29 cellular contexts compared by ENCODE assay signal in the genomic region with DNA sequence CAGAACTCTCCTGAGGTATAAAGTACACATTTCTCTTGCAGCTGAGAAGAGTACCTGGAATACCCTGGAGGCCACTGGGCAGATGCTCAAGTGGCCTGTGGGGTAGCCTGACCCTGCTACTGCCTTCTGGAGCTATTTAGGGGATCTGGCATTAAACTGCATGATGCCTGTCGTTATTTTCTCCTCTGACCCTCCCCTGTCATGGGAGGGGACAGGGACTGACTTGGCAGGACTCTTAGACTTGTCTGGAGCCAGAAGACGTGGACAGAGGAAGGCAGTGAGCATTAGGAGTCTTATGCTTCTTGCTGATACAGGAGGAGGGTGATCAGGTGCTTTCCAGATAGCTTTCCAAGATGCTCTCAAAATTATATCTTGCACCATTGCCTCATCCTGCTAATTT. TPM values are rescaled to one million over a fixed set of nuclear protein-coding genes. Genes with fewer than 3 reads are reported as not detected.
"Had no signal": no experiment of that assay in that cellular context is flagged by ENCODE, and none has a peak within 500 bp of the region (broad histone marks: within the 10 kb centered on the region; RNA-seq: fewer than 3 reads in every experiment).

No MANE protein-coding gene starts in this region.

- H3K36me3 ChIP-seq: colonic mucosa, left lung, pancreas, right lobe of liver, tibial artery had no signal

- H3K27me3 Mint-ChIP-seq: dendritic cell treated with granulocyte-macrophage colony-stimulating factor and Interleukin-4, amounts not matched to agents 40 ng/mL and 50 ng/mL, for 4 days; type B pancreatic cell had no signal

- ATAC-seq: foreskin keratinocyte; gastroesophageal sphincter; left cardiac atrium; left lung; naive thymus-derived CD8-positive, alpha-beta T cell; pancreas; right lobe of liver had no signal

- H3K36me3 Mint-ChIP-seq: naive thymus-derived CD8-positive, alpha-beta T cell; type B pancreatic cell had no signal

- H3K27ac Mint-ChIP-seq: dendritic cell treated with granulocyte-macrophage colony-stimulating factor and Interleukin-4, amounts not matched to agents 40 ng/mL and 50 ng/mL, for 4 days; endodermal cell; naive thymus-derived CD8-positive, alpha-beta T cell; nephron progenitor cell; type B pancreatic cell had no signal

- H3K27me3 ChIP-seq: colonic mucosa, esophagus muscularis mucosa, gastroesophageal sphincter, heart right ventricle, left lung, pancreas, right lobe of liver, stomach, testis, tibial artery had no signal

- H3K4me3 Mint-ChIP-seq: dendritic cell treated with granulocyte-macrophage colony-stimulating factor and Interleukin-4, amounts not matched to agents 40 ng/mL and 50 ng/mL, for 4 days; endodermal cell; naive thymus-derived CD8-positive, alpha-beta T cell; nephron progenitor cell; type B pancreatic cell had no signal

- H3K4me2 ChIP-seq: smooth muscle cell had no signal

- H3K4me1 Mint-ChIP-seq: endodermal cell, nephron progenitor cell had no signal

- H3K9me3 Mint-ChIP-seq: dendritic cell treated with granulocyte-macrophage colony-stimulating factor and Interleukin-4, amounts not matched to agents 40 ng/mL and 50 ng/mL, for 4 days; endodermal cell; naive thymus-derived CD8-positive, alpha-beta T cell; nephron progenitor cell; type B pancreatic cell had no signal

- H3K9me3 ChIP-seq: colonic mucosa, esophagus muscularis mucosa, gastroesophageal sphincter, heart right ventricle, left lung, pancreas, right lobe of liver, stomach, testis, tibial artery had no signal

- H3K4me1 ChIP-seq: colonic mucosa, foreskin keratinocyte, gastroesophageal sphincter, pancreas, right lobe of liver, testis, tibial artery had no signal

- DNase-seq: colonic mucosa; effector CD8-positive, alpha-beta T cell; endodermal cell; foreskin keratinocyte; heart right ventricle; hippocampal formation; left cardiac atrium; left lung; mesendoderm; midbrain; naive thymus-derived CD8-positive, alpha-beta T cell; nephron progenitor cell; occipital lobe; pancreas; right lobe of liver; stimulated activated CD4-positive, alpha-beta T cell treated with anti-CD3 and anti-CD28 coated beads, Interleukin-12 subunit alpha, Interleukin-12 subunit beta, amount 100 ng/mL, for 4 hours; stimulated activated CD4-positive, alpha-beta T cell treated with anti-CD3 and anti-CD28 coated beads, Interleukin-1b, Interleukin-23, amount 100 ng/mL, for 48 hours; stimulated activated CD4-positive, alpha-beta T cell treated with anti-CD3 and anti-CD28 coated beads, Interleukin-4, amount 100 ng/mL, for 1 hour; stimulated activated CD8-positive, alpha-beta memory T cell treated with anti-CD3 and anti-CD28 coated beads, Interleukin-4, amount 100 ng/mL, for 48 hours; stimulated activated naive CD4-positive, alpha-beta T cell treated with Interleukin-2 at 50 U/mL for 16 hours; stomach; testis; tibial artery had no signal

- H3K4me3 ChIP-seq: colonic mucosa, esophagus muscularis mucosa, gastroesophageal sphincter, heart right ventricle, left lung, pancreas, right lobe of liver, smooth muscle cell, stomach, testis, tibial artery had no signal

- H3K27ac ChIP-seq: colonic mucosa, epithelial cell of prostate, esophagus muscularis mucosa, foreskin keratinocyte, gastroesophageal sphincter, heart right ventricle, left lung, pancreas, right lobe of liver, stomach, testis, tibial artery had no signal

RNA-seq across cellular contexts. Expression of a gene that starts 24.8 kb away (rescaled TPM):
- total RNA-seq: naive thymus-derived CD8-positive, alpha-beta T cell had no signal
- polyA plus RNA-seq: naive thymus-derived CD8-positive, alpha-beta T cell had no signal
